27 cellular contexts compared by ENCODE assay signal in the genomic region with DNA sequence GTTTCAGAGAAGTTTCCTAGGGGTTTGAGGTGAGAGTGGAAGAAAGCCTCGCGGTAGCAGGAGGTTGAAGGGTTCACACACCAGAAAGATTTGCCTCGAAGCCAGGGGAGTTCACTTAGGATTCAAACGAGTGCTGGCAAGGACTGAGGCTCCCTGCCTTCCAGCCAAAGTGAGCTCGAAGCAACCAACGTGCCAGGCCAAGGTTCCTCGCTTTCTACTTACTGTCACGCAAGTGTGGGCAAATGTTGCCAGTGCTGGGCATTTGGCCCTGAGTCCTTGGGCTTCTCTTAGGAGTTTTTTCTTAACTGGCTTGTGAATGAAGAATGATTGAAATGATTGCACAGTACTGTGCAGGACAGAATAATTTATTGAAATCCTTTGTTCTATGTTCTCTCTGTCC. TPM values are rescaled to one million over a fixed set of nuclear protein-coding genes. Genes with fewer than 3 reads are reported as not detected.
DNase-seq lines count a peak whose midpoint lies in the region; ATAC-seq, FAIRE-seq and TF ChIP-seq lines count a peak whose summit lies in the region.
"Had no signal": no experiment of that assay in that cellular context is flagged by ENCODE, and none has a peak within 500 bp of the region (broad histone marks: within the 10 kb centered on the region; RNA-seq: fewer than 3 reads in every experiment).

No MANE protein-coding gene starts in this region.

- no peaks in the 10 kb centered on the region for H3K27me3 Mint-ChIP-seq in nephron progenitor cell (ENCODE audit: low read depth, poor library complexity)

- peak; percentile 32 for DNase-seq in left ventricle myocardium superior
- no peak for DNase-seq in cardiac septum (ENCODE audit: low spot score)
- peak; percentile 48 for DNase-seq in cerebellum (ENCODE audit: low spot score)
- no peak for DNase-seq in nephron progenitor cell
- DNase-seq in tibial artery, result peak; percentile 37 to 86
- no peak for DNase-seq in SKM-1 treated with dmso at 0.1 percent for 144 hours (lab: John Stamatoyannopoulos, UW; ENCODE audit: unreplicated experiment)
- DNase-seq in kidney, result no peak
- no peak for DNase-seq in D341Med (ENCODE audit: low spot score)
- DNase-seq: activated CD4-positive, alpha-beta T cell treated with anti-CD3 and anti-CD28 coated beads, Interleukin-2, amount 10 ng/mL, durations not matched to agents 24 days and 14 days; activated naive CD4-positive, alpha-beta T cell treated with anti-CD3 and anti-CD28 coated beads, Interleukin-2, amount 10 ng/mL, durations not matched to agents 7 days and 5 days; activated T-cell treated with anti-CD3 and anti-CD28 coated beads, Interleukin-2, amount 50 U/mL, for 48 hours; effector CD4-positive, alpha-beta T cell; erythroblast; kidney glomerular epithelial cell; NCI-H526 treated with DMSO at 0.1 percent for 48 hours; Peyer's patch; small intestine; stimulated activated CD4-positive, alpha-beta T cell treated with anti-CD3 and anti-CD28 coated beads, Interleukin-2, amount 100 ng/mL, for 24 hours; uterus had no signal

- H3K27ac ChIP-seq in tibial artery, result peak overlapping the region; percentile 13 to 64
- no peak overlapping the region for H3K27ac ChIP-seq in kidney (ENCODE audit: low read depth in 2 of 2, low read length in 2 of 2)
- H3K27ac ChIP-seq: A549, gastrocnemius medialis, neutrophil, Peyer's patch, SK-N-MC, uterus had no signal

- no peak overlapping the region for H3K4me3 ChIP-seq in tibial artery
- H3K4me3 ChIP-seq in kidney (ENCODE audit: low read length in 2 of 2), result no peak overlapping the region
- H3K4me3 ChIP-seq: A549, gastrocnemius medialis, K562, lung, Peyer's patch, SK-N-MC, uterus had no signal

- H3K9me3 Mint-ChIP-seq in nephron progenitor cell, result no peaks in the 10 kb centered on the region
- H3K9me3 Mint-ChIP-seq: activated CD4-positive, alpha-beta T cell treated with anti-CD3 and anti-CD28 coated beads, Interleukin-2, amount 10 ng/mL, durations not matched to agents 24 days and 14 days; activated naive CD4-positive, alpha-beta T cell treated with anti-CD3 and anti-CD28 coated beads, Interleukin-2, amount 10 ng/mL, durations not matched to agents 7 days and 5 days had no signal

- H3K4me1 ChIP-seq in tibial artery, result peaks cover 0 to 30% (median 6%) of the 10 kb centered on the region in 4 donors
- H3K4me1 ChIP-seq in kidney (ENCODE audit: control insufficient read depth in 1 of 2, insufficient read depth in 1 of 2, low read depth in 1 of 2, low read length in 2 of 2), result peaks cover 0 to 6% of the 10 kb centered on the region in 2 donors
- H3K4me1 ChIP-seq: A549, Peyer's patch, uterus had no signal

- H3K9ac ChIP-seq in kidney (ENCODE audit: low read length in 2 of 2), result no peak overlapping the region

- no peak for ATAC-seq in left ventricle myocardium superior
- ATAC-seq: A549 had no signal

- no peak overlapping the region for H3K4me3 Mint-ChIP-seq in nephron progenitor cell
- H3K4me3 Mint-ChIP-seq: activated CD4-positive, alpha-beta T cell treated with anti-CD3 and anti-CD28 coated beads, Interleukin-2, amount 10 ng/mL, durations not matched to agents 24 days and 14 days; activated naive CD4-positive, alpha-beta T cell treated with anti-CD3 and anti-CD28 coated beads, Interleukin-2, amount 10 ng/mL, durations not matched to agents 7 days and 5 days; B cell had no signal

- TF ChIP-seq CTCF in nephron progenitor cell (IDR thresholded peaks at IDR 0.05) (no peak), tibial artery (IDR thresholded peaks at IDR 0.05) (no peak), kidney (IDR thresholded peaks at IDR 0.05; ENCODE audit: borderline replicate concordance, extremely low read depth, insufficient read depth) (no peak)

- H3K36me3 Mint-ChIP-seq in nephron progenitor cell (ENCODE audit: low read depth), result peaks cover 9% of the 10 kb centered on the region
- H3K36me3 Mint-ChIP-seq: activated naive CD4-positive, alpha-beta T cell treated with anti-CD3 and anti-CD28 coated beads, Interleukin-2, amount 10 ng/mL, durations not matched to agents 7 days and 5 days had no signal

- H3K27ac Mint-ChIP-seq in nephron progenitor cell, result peak overlapping the region; percentile 60
- H3K27ac Mint-ChIP-seq: activated CD4-positive, alpha-beta T cell treated with anti-CD3 and anti-CD28 coated beads, Interleukin-2, amount 10 ng/mL, durations not matched to agents 24 days and 14 days; activated naive CD4-positive, alpha-beta T cell treated with anti-CD3 and anti-CD28 coated beads, Interleukin-2, amount 10 ng/mL, durations not matched to agents 7 days and 5 days; B cell had no signal

- no peaks in the 10 kb centered on the region for H3K27me3 ChIP-seq in tibial artery
- H3K27me3 ChIP-seq: gastrocnemius medialis, neutrophil, Peyer's patch, uterus had no signal

- FAIRE-seq in kidney (lab: Jason Lieb, UNC), result no peak
- FAIRE-seq: A549, K562, small intestine had no signal

- intact Hi-C loops in left ventricle myocardium superior (cut with micrococcal nuclease), result no loop called here
- intact Hi-C loops in cardiac septum (cut with DNase I), result no loop called here
- intact Hi-C loops in tibial artery (cut with DNase I; ENCODE audit: low total_unique reads), result no loop called here
- intact Hi-C loops in kidney (cut with DNase I), result no loop called here

- H3K36me3 ChIP-seq in tibial artery (no peaks in the 10 kb centered on the region), kidney (ENCODE audit: control insufficient read depth in 1 of 2, insufficient read depth in 2 of 2, low read length in 2 of 2) (no peaks in the 10 kb centered on the region)
- H3K36me3 ChIP-seq: gastrocnemius medialis, neutrophil, Peyer's patch, uterus had no signal

- peaks cover 10% of the 10 kb centered on the region for H3K4me1 Mint-ChIP-seq in nephron progenitor cell
- H3K4me1 Mint-ChIP-seq: activated CD4-positive, alpha-beta T cell treated with anti-CD3 and anti-CD28 coated beads, Interleukin-2, amount 10 ng/mL, durations not matched to agents 24 days and 14 days; activated naive CD4-positive, alpha-beta T cell treated with anti-CD3 and anti-CD28 coated beads, Interleukin-2, amount 10 ng/mL, durations not matched to agents 7 days and 5 days; B cell had no signal

- H3K9me3 ChIP-seq in tibial artery, result no peaks in the 10 kb centered on the region
- H3K9me3 ChIP-seq in kidney (ENCODE audit: control insufficient read depth in 1 of 2, low read length in 2 of 2), result no peaks in the 10 kb centered on the region
- H3K9me3 ChIP-seq: A549, gastrocnemius medialis, neutrophil, Peyer's patch, uterus had no signal

RNA-seq across cellular contexts. Expression of a gene that starts 53.6 kb away (rescaled TPM):
- total RNA-seq in left ventricle myocardium superior (3.2 TPM), cardiac septum (2.6 TPM), cerebellum (26.8 TPM), kidney (5.7 TPM)
- polyA plus RNA-seq in kidney (ENCODE audit: insufficient read depth, low read depth, low replicate concordance), result 48.0 TPM
- total RNA-seq: activated CD4-positive, alpha-beta T cell treated with anti-CD3 and anti-CD28 coated beads, Interleukin-2, amount 10 ng/mL, durations not matched to agents 24 days and 14 days; K562; T-helper 2 cell treated with Interferon-gamma antibody and Interleukin-4, amounts not matched to agents 100 ng/mL and 5 ng/mL, for 36 hours had no signal

RNA-seq across cellular contexts. Expression of a gene that starts 59.7 kb away (rescaled TPM):
- 5.9 TPM for total RNA-seq in left ventricle myocardium superior
- 5.7 TPM for total RNA-seq in cardiac septum
- 26.1 TPM for total RNA-seq in cerebellum
- 14.1 TPM for total RNA-seq in kidney
- 9.2 TPM for polyA plus RNA-seq in kidney (ENCODE audit: insufficient read depth, low read depth, low replicate concordance)

Comparison
In these comparisons a context has a peak if more than half of its experiments do, and no peak if none do; other contexts are left out.
1. DNase-seq: peak in left ventricle myocardium superior (single experiment), cerebellum (single experiment) and tibial artery (2 of 2); none in cardiac septum (single experiment), nephron progenitor cell (single experiment), SKM-1 treated with dmso at 0.1 percent for 144 hours (single experiment), kidney (single experiment) and D341Med (single experiment).
2. H3K27ac ChIP-seq: peak in tibial artery (2 of 2); none in kidney (0 of 2).